ENCODE assay signal across 1 cellular context in the genomic region with DNA sequence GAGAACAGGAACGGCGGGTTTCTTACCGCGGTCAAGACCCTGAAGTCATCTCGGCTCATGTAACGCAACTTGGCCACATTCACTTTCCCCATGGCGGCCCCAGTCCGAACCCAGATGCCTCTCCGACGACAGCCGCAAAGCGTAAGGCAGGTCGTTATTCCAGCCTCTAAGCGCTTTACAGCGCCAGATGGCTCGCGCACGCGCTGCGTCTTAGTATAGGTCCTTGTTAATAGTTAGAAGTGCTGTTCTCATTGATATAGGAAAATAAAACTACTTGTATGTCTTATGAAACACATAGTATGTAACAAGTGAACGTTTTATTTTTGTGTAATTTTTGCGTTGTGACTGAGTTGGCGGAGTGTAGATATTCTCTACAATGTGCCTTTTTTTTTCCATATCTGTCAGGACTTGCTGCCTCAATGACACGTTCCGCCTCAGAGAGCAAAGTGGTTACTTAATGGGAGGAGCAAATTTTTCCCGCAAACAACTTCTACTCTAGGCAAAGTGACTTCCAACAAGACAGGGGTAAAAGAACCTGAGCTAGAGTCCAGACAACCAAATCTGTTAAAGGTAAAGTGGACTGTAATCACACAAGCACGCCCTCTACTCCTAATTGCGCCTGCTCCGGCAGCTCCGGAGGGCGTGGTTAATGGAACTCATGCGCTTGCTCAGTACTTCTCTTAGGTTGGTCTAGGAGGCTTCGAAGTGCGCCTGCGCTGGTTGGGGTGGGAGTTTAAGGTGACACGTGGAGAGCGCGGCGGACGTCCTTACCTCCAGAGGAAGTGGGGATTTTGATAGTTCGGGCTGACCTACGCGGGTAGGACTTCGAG.
TF ChIP-seq lines count a peak whose summit lies in the region.

A gene (minus strand): TSS at position 148 of the 830 bp plus-strand sequence. CDS start 56 bp downstream, at position 92.

TF ChIP-seq in HepG2, 621 proteins besides CTCF, POLR2A, EP300 and RAD21 (continued from another document and continues in another):
- TF ChIP-seq HMG20A (CRISPR knock-in tag; IDR thresholded peaks at IDR 0.05; ENCODE audit: borderline replicate concordance): 0 out of 2 replicates have a peak, but pooled peaks have one; percentile 7
- peak; percentile 77 for TF ChIP-seq KLF12 (CRISPR knock-in tag; IDR thresholded peaks at IDR 0.05; ENCODE audit: borderline replicate concordance)
- TF ChIP-seq, protein P1, sequence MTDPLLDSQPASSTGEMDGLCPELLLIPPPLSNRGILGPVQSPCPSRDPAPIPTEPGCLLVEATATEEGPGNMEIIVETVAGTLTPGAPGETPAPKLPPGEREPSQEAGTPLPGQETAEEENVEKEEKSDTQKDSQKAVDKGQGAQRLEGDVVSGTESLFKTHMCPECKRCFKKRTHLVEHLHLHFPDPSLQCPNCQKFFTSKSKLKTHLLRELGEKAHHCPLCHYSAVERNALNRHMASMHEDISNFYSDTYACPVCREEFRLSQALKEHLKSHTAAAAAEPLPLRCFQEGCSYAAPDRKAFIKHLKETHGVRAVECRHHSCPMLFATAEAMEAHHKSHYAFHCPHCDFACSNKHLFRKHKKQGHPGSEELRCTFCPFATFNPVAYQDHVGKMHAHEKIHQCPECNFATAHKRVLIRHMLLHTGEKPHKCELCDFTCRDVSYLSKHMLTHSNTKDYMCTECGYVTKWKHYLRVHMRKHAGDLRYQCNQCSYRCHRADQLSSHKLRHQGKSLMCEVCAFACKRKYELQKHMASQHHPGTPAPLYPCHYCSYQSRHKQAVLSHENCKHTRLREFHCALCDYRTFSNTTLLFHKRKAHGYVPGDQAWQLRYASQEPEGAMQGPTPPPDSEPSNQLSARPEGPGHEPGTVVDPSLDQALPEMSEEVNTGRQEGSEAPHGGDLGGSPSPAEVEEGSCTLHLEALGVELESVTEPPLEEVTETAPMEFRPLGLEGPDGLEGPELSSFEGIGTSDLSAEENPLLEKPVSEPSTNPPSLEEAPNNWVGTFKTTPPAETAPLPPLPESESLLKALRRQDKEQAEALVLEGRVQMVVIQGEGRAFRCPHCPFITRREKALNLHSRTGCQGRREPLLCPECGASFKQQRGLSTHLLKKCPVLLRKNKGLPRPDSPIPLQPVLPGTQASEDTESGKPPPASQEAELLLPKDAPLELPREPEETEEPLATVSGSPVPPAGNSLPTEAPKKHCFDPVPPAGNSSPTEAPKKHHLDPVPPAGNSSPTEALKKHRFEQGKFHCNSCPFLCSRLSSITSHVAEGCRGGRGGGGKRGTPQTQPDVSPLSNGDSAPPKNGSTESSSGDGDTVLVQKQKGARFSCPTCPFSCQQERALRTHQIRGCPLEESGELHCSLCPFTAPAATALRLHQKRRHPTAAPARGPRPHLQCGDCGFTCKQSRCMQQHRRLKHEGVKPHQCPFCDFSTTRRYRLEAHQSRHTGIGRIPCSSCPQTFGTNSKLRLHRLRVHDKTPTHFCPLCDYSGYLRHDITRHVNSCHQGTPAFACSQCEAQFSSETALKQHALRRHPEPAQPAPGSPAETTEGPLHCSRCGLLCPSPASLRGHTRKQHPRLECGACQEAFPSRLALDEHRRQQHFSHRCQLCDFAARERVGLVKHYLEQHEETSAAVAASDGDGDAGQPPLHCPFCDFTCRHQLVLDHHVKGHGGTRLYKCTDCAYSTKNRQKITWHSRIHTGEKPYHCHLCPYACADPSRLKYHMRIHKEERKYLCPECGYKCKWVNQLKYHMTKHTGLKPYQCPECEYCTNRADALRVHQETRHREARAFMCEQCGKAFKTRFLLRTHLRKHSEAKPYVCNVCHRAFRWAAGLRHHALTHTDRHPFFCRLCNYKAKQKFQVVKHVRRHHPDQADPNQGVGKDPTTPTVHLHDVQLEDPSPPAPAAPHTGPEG (CRISPR knock-in tag; IDR thresholded peaks at IDR 0.05): peak; percentile 86
- TF ChIP-seq ZNF776 (CRISPR knock-in tag; IDR thresholded peaks at IDR 0.05): peak; percentile 73; the same call in 1 of the 2 replicates
- peak; percentile 69; the same call in 1 of the 2 replicates for TF ChIP-seq KLF9 (CRISPR knock-in tag; IDR thresholded peaks at IDR 0.05; ENCODE audit: low read depth)
- TF ChIP-seq, protein P2, sequence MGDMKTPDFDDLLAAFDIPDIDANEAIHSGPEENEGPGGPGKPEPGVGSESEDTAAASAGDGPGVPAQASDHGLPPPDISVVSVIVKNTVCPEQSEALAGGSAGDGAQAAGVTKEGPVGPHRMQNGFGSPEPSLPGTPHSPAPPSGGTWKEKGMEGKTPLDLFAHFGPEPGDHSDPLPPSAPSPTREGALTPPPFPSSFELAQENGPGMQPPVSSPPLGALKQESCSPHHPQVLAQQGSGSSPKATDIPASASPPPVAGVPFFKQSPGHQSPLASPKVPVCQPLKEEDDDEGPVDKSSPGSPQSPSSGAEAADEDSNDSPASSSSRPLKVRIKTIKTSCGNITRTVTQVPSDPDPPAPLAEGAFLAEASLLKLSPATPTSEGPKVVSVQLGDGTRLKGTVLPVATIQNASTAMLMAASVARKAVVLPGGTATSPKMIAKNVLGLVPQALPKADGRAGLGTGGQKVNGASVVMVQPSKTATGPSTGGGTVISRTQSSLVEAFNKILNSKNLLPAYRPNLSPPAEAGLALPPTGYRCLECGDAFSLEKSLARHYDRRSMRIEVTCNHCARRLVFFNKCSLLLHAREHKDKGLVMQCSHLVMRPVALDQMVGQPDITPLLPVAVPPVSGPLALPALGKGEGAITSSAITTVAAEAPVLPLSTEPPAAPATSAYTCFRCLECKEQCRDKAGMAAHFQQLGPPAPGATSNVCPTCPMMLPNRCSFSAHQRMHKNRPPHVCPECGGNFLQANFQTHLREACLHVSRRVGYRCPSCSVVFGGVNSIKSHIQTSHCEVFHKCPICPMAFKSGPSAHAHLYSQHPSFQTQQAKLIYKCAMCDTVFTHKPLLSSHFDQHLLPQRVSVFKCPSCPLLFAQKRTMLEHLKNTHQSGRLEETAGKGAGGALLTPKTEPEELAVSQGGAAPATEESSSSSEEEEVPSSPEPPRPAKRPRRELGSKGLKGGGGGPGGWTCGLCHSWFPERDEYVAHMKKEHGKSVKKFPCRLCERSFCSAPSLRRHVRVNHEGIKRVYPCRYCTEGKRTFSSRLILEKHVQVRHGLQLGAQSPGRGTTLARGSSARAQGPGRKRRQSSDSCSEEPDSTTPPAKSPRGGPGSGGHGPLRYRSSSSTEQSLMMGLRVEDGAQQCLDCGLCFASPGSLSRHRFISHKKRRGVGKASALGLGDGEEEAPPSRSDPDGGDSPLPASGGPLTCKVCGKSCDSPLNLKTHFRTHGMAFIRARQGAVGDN (CRISPR knock-in tag; IDR thresholded peaks at IDR 0.05): peak; percentile 98
- TF ChIP-seq ATRX (CRISPR knock-in tag; IDR thresholded peaks at IDR 0.05; ENCODE audit: borderline replicate concordance): no peak
- peak; percentile 19; the same call in 1 of the 2 replicates for TF ChIP-seq NCOA2 (CRISPR knock-in tag; IDR thresholded peaks at IDR 0.05)
- TF ChIP-seq FOXO1 (CRISPR knock-in tag; IDR thresholded peaks at IDR 0.05): no peak
- TF ChIP-seq, protein P3, sequence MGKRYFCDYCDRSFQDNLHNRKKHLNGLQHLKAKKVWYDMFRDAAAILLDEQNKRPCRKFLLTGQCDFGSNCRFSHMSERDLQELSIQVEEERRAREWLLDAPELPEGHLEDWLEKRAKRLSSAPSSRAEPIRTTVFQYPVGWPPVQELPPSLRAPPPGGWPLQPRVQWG (CRISPR knock-in tag; IDR thresholded peaks at IDR 0.05; ENCODE audit: borderline replicate concordance, low read depth): no peak
- peak; percentile 74 for TF ChIP-seq PHF20 (CRISPR knock-in tag; IDR thresholded peaks at IDR 0.05)
- TF ChIP-seq, protein P4, sequence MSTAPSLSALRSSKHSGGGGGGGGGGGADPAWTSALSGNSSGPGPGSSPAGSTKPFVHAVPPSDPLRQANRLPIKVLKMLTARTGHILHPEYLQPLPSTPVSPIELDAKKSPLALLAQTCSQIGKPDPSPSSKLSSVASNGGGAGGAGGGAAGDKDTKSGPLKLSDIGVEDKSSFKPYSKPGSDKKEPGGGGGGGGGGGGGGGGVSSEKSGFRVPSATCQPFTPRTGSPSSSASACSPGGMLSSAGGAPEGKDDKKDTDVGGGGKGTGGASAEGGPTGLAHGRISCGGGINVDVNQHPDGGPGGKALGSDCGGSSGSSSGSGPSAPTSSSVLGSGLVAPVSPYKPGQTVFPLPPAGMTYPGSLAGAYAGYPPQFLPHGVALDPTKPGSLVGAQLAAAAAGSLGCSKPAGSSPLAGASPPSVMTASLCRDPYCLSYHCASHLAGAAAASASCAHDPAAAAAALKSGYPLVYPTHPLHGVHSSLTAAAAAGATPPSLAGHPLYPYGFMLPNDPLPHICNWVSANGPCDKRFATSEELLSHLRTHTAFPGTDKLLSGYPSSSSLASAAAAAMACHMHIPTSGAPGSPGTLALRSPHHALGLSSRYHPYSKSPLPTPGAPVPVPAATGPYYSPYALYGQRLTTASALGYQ (CRISPR knock-in tag; IDR thresholded peaks at IDR 0.05): 0 out of 2 replicates have a peak, but pooled peaks have one; percentile 45
- TF ChIP-seq, protein P5, sequence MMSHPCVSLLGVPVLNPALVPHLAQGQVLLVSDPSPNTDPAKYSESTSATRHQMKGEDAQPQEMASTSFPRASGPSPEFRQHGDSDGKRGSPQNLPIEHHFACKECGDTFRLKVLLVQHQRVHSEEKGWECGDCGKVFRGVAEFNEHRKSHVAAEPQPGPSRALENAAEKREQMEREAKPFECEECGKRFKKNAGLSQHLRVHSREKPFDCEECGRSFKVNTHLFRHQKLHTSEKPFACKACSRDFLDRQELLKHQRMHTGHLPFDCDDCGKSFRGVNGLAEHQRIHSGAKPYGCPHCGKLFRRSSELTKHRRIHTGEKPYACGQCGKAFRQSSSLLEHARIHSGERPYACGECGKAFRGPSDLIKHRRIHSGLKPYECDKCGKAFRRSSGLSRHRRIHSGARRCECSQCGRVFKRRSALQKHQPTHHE (CRISPR knock-in tag; IDR thresholded peaks at IDR 0.05; ENCODE audit: borderline replicate concordance): peak; percentile 96
- TF ChIP-seq, protein P6, sequence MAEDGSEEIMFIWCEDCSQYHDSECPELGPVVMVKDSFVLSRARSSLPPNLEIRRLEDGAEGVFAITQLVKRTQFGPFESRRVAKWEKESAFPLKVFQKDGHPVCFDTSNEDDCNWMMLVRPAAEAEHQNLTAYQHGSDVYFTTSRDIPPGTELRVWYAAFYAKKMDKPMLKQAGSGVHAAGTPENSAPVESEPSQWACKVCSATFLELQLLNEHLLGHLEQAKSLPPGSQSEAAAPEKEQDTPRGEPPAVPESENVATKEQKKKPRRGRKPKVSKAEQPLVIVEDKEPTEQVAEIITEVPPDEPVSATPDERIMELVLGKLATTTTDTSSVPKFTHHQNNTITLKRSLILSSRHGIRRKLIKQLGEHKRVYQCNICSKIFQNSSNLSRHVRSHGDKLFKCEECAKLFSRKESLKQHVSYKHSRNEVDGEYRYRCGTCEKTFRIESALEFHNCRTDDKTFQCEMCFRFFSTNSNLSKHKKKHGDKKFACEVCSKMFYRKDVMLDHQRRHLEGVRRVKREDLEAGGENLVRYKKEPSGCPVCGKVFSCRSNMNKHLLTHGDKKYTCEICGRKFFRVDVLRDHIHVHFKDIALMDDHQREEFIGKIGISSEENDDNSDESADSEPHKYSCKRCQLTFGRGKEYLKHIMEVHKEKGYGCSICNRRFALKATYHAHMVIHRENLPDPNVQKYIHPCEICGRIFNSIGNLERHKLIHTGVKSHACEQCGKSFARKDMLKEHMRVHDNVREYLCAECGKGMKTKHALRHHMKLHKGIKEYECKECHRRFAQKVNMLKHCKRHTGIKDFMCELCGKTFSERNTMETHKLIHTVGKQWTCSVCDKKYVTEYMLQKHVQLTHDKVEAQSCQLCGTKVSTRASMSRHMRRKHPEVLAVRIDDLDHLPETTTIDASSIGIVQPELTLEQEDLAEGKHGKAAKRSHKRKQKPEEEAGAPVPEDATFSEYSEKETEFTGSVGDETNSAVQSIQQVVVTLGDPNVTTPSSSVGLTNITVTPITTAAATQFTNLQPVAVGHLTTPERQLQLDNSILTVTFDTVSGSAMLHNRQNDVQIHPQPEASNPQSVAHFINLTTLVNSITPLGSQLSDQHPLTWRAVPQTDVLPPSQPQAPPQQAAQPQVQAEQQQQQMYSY (CRISPR knock-in tag; IDR thresholded peaks at IDR 0.05): no peak; the same call in 1 of the 2 replicates
- peak; percentile 58; the same call in 1 of the 2 replicates for TF ChIP-seq TOPORS (CRISPR knock-in tag; IDR thresholded peaks at IDR 0.05)
- peak; percentile 57; the same call in 1 of the 2 replicates for TF ChIP-seq ARNT2 (CRISPR knock-in tag; IDR thresholded peaks at IDR 0.05; ENCODE audit: low read depth)
- peak; percentile 32; the same call in 1 of the 2 replicates for TF ChIP-seq FOSL1 (CRISPR knock-in tag; IDR thresholded peaks at IDR 0.05; ENCODE audit: borderline replicate concordance)
- TF ChIP-seq ZNF138 (CRISPR knock-in tag; IDR thresholded peaks at IDR 0.05; ENCODE audit: low read depth): peak; percentile 88
- peak; percentile 51; the same call in 1 of the 2 replicates for TF ChIP-seq ZNF558 (CRISPR knock-in tag; IDR thresholded peaks at IDR 0.05; ENCODE audit: borderline replicate concordance)
- no peak for TF ChIP-seq ZC3H13 (CRISPR knock-in tag; IDR thresholded peaks at IDR 0.05)
- TF ChIP-seq ZNF331 (CRISPR knock-in tag; IDR thresholded peaks at IDR 0.05): peak; percentile 55; the same call in 1 of the 2 replicates
- TF ChIP-seq ZNF30 (CRISPR knock-in tag; IDR thresholded peaks at IDR 0.05): peak; percentile 54; the same call in 1 of the 2 replicates
- peak; percentile 84 for TF ChIP-seq MTF1 (CRISPR knock-in tag; IDR thresholded peaks at IDR 0.05)
- TF ChIP-seq SP1 (IDR thresholded peaks at IDR 0.05): no peak
- TF ChIP-seq SP1 (CRISPR knock-in tag; IDR thresholded peaks at IDR 0.05): peak; percentile 6; the same call in 1 of the 2 replicates
- TF ChIP-seq JDP2 (CRISPR knock-in tag; IDR thresholded peaks at IDR 0.05; ENCODE audit: borderline replicate concordance): no peak
- TF ChIP-seq MAZ (IDR thresholded peaks at IDR 0.05; ENCODE audit: borderline replicate concordance, low read depth, low read length): no peak
- TF ChIP-seq MAZ (CRISPR knock-in tag; IDR thresholded peaks at IDR 0.05; ENCODE audit: low read depth): peak; percentile 62
- no peak for TF ChIP-seq NFE2L2 (IDR thresholded peaks at IDR 0.05; ENCODE audit: low read length)
- peak; percentile 42; the same call in 1 of the 2 replicates for TF ChIP-seq SIX1 (CRISPR knock-in tag; IDR thresholded peaks at IDR 0.05; ENCODE audit: borderline replicate concordance)
- TF ChIP-seq, protein P7, sequence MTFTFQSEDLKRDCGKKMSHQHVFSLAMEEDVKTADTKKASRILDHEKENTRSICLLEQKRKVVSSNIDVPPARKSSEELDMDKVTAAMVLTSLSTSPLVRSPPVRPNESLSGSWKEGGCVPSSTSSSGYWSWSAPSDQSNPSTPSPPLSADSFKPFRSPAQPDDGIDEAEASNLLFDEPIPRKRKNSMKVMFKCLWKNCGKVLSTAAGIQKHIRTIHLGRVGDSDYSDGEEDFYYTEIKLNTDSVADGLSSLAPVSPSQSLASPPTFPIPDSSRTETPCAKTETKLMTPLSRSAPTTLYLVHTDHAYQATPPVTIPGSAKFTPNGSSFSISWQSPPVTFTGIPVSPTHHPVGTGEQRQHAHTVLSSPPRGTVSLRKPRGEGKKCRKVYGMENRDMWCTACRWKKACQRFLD (CRISPR knock-in tag; IDR thresholded peaks at IDR 0.05; ENCODE audit: borderline replicate concordance): 0 out of 2 replicates have a peak, but pooled peaks have one; percentile 56
- peak; percentile 53 for TF ChIP-seq HNRNPLL (IDR thresholded peaks at IDR 0.05; ENCODE audit: low read depth, low read length, poor library complexity, severe bottlenecking)
- TF ChIP-seq, protein P8, sequence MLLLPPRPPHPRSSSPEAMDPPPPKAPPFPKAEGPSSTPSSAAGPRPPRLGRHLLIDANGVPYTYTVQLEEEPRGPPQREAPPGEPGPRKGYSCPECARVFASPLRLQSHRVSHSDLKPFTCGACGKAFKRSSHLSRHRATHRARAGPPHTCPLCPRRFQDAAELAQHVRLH (CRISPR knock-in tag; IDR thresholded peaks at IDR 0.05; ENCODE audit: borderline replicate concordance, low read depth): peak; percentile 81; the same call in 1 of the 2 replicates
- no peak for TF ChIP-seq TRIM24 (CRISPR knock-in tag; IDR thresholded peaks at IDR 0.05)
- TF ChIP-seq ZNF547 (CRISPR knock-in tag; IDR thresholded peaks at IDR 0.05): peak; percentile 38; the same call in 1 of the 2 replicates
- no peak for TF ChIP-seq SIN3B (IDR thresholded peaks at IDR 0.05; ENCODE audit: low read length)
